In the genomic region with DNA sequence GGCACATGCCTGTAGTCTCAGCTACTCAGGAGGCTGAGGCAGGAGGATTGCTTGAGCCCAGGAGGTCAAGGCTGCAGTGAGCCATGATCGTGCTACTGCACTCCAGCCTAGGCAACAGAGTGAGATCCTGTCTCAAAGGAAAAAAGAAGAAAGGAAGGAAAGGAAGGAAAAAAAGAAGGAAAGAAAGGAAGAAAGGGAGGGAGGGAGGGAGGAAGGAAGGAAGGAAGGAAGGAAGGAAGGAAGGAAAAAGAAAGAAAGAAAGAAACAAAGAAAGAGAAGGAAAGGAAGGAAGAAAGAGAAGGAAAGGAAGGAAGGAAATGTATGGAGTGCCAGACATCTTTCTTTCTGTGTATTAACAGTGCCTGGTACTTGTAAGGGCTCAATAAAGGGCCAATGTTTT, we compare ENCODE assay signal across 4 cellular contexts. TPM values are rescaled to one million over a fixed set of nuclear protein-coding genes. Genes with fewer than 3 reads are reported as not detected.
"Had no signal": no experiment of that assay in that cellular context is flagged by ENCODE, and none has a peak within 500 bp of the region (broad histone marks: within the 10 kb centered on the region; RNA-seq: fewer than 3 reads in every experiment).

No MANE protein-coding gene starts in this region.

RNA-seq across cellular contexts. Expression of gene BNIP5, which starts 1.5 kb away (rescaled TPM):
- total RNA-seq: M059J, PC-3, Right ventricle myocardium superior, SJSA1 had no signal

RNA-seq across cellular contexts. Expression of gene ETV7, which starts 49.2 kb away (rescaled TPM):
- total RNA-seq: PC-3, Right ventricle myocardium superior had no signal
